8 cellular contexts compared by ENCODE assay signal in genomic region chr3:28915711-28916481, GRCh38.
DNase-seq lines count a peak whose midpoint lies in the region; ATAC-seq and TF ChIP-seq lines count a peak whose summit lies in the region.

No MANE protein-coding gene starts in this region.

- no peaks in the 10 kb centered on the region for H3K9me3 ChIP-seq in HEK293 (ENCODE audit: control insufficient read depth, insufficient read depth, low read depth, low read length)
- H3K9me3 ChIP-seq in transverse colon, result no peaks in the 10 kb centered on the region

- H3K27ac ChIP-seq in HEK293 (ENCODE audit: extremely low read depth, low read depth, low read length) (no peak overlapping the region), transverse colon (peak overlapping the region; percentile 47 to 62 (median 54))

- WGBS in transverse colon (ENCODE audit: low coverage in 1 of 2), 2 donors, result 47 to 52% methylated on average over 3 to 8 of the region's 8 CpGs

- no peaks in the 10 kb centered on the region for H3K27me3 ChIP-seq in transverse colon

- DNase-seq in AG08396 (ENCODE audit: low spot score), result peak; percentile 25
- peak; percentile 5 for DNase-seq in iPS DF 19.7 (ENCODE audit: low read depth, low spot score)
- DNase-seq in transverse colon, result peak; percentile 10
- DNase-seq in LoVo (ENCODE audit: low spot score), result no peak

- intact Hi-C loops in transverse colon (cut with DNase I; ENCODE audit: low total_unique reads), result no loop called here

- H3K4me3 ChIP-seq in HEK293 (ENCODE audit: low read depth, low read length), result no peak overlapping the region
- H3K4me3 ChIP-seq in WI38 (ENCODE audit: low read depth, low read length), result peak overlapping the region; percentile 29
- H3K4me3 ChIP-seq in transverse colon, result peak overlapping the region in 2 of 4 donors; percentile 6 to 15

- TF ChIP-seq POLR2A in transverse colon (IDR thresholded peaks at IDR 0.05), result no peak

- TF ChIP-seq CTCF in HEK293 (tag by site-specific recombination; IDR thresholded peaks at IDR 0.05) (no peak), WI38 (IDR thresholded peaks at IDR 0.05; ENCODE audit: low read depth, low read length) (0 out of 2 replicates have a peak, but pooled peaks have one; percentile 20), transverse colon (IDR thresholded peaks at IDR 0.05) (no peak)

- H3K4me1 ChIP-seq in HEK293 (ENCODE audit: control insufficient read depth, insufficient read depth, low read length), result peaks cover 4% of the 10 kb centered on the region; the same call in 1 of the 2 replicates
- peaks cover 0 to 10% (median 5%) of the 10 kb centered on the region in 4 donors for H3K4me1 ChIP-seq in transverse colon

- no peak for TF ChIP-seq EP300 in transverse colon (IDR thresholded peaks at IDR 0.05; ENCODE audit: low read depth)

- in situ Hi-C loops in transverse colon (cut with MboI; ENCODE audit: low pct_ligation_motif_present in 1 of 4, low pct_unique_long_range_greater_than_20kb in 1 of 4, low sequenced_read_pairs in 3 of 4), result no loop called here

- CTCF ChIA-PET in HEK293 (lab: Yijun Ruan, JAX), result interaction anchor here (0.6 to 1.1 kb wide), 15 partner anchors 12 to 1425 kb away, joined by 3 to 5 read pairs (median 3); no protein-coding TSS in a partner anchor

- no peaks in the 10 kb centered on the region for H3K36me3 ChIP-seq in HEK293 (ENCODE audit: control insufficient read depth in 2 of 2, insufficient read depth in 1 of 2, low read length in 2 of 2)
- no peaks in the 10 kb centered on the region for H3K36me3 ChIP-seq in transverse colon

- POLR2A ChIA-PET in HEK293 (lab: Yijun Ruan, JAX), result interaction anchor here (0.7 to 0.9 kb wide), 2 partner anchors 80 to 878 kb away, joined by 3 read pairs; no protein-coding TSS in a partner anchor

- no peak for ATAC-seq in HG03571 (IDR thresholded peaks at IDR 0.05; ENCODE audit: unreplicated experiment)
- no peak for ATAC-seq in GM21786 (IDR thresholded peaks at IDR 0.05; ENCODE audit: unreplicated experiment)

TF ChIP-seq in HEK293, 187 proteins besides CTCF, POLR2A, EP300 and RAD21:
- TF ChIP-seq MEIS1 (CRISPR knock-in tag; IDR thresholded peaks at IDR 0.05; ENCODE audit: borderline replicate concordance) (no peak), ZNF629 (tag by site-specific recombination; IDR thresholded peaks at IDR 0.05) (no peak), ZNF660 (tag by site-specific recombination; IDR thresholded peaks at IDR 0.05) (0 out of 2 replicates have a peak, but pooled peaks have one; percentile 18), IKZF3 (tag by site-specific recombination; IDR thresholded peaks at IDR 0.05) (no peak), HOXD13 (CRISPR knock-in tag; IDR thresholded peaks at IDR 0.05; ENCODE audit: borderline replicate concordance) (no peak)
- TF ChIP-seq, protein P1, sequence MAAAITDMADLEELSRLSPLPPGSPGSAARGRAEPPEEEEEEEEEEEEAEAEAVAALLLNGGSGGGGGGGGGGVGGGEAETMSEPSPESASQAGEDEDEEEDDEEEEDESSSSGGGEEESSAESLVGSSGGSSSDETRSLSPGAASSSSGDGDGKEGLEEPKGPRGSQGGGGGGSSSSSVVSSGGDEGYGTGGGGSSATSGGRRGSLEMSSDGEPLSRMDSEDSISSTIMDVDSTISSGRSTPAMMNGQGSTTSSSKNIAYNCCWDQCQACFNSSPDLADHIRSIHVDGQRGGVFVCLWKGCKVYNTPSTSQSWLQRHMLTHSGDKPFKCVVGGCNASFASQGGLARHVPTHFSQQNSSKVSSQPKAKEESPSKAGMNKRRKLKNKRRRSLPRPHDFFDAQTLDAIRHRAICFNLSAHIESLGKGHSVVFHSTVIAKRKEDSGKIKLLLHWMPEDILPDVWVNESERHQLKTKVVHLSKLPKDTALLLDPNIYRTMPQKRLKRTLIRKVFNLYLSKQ (tag by site-specific recombination; IDR thresholded peaks at IDR 0.05; ENCODE audit: borderline replicate concordance), result no peak
